ENCODE assay signal across 9 cellular contexts in genomic region chr22:30602049-30602448, GRCh38. TPM values are rescaled to one million over a fixed set of nuclear protein-coding genes. Genes with fewer than 3 reads are reported as not detected.
DNase-seq lines count a peak whose midpoint lies in the region; ATAC-seq and TF ChIP-seq lines count a peak whose summit lies in the region.
"Had no signal": no experiment of that assay in that cellular context is flagged by ENCODE, and none has a peak within 500 bp of the region (broad histone marks: within the 10 kb centered on the region; RNA-seq: fewer than 3 reads in every experiment).

No MANE protein-coding gene starts in this region.

- no peaks in the 10 kb centered on the region for H3K36me3 Mint-ChIP-seq in natural killer cell
- no peaks in the 10 kb centered on the region for H3K36me3 Mint-ChIP-seq in natural killer cell treated with Interleukin-12 subunit alpha and Interleukin-12 subunit beta and Interleukin-15 and Interleukin-18, amount 100 ng/mL, for 72 hours
- H3K36me3 Mint-ChIP-seq: T-cell had no signal

- H3K9me3 Mint-ChIP-seq in natural killer cell = no peaks in the 10 kb centered on the region
- no peaks in the 10 kb centered on the region for H3K9me3 Mint-ChIP-seq in natural killer cell treated with Interleukin-12 subunit alpha and Interleukin-12 subunit beta and Interleukin-15 and Interleukin-18, amount 100 ng/mL, for 72 hours
- H3K9me3 Mint-ChIP-seq: T-cell had no signal

- peaks cover 9 to 17% of the 10 kb centered on the region in 2 donors for H3K4me1 Mint-ChIP-seq in natural killer cell
- peaks cover 7 to 15% of the 10 kb centered on the region in 2 donors for H3K4me1 Mint-ChIP-seq in natural killer cell treated with Interleukin-12 subunit alpha and Interleukin-12 subunit beta and Interleukin-15 and Interleukin-18, amount 100 ng/mL, for 72 hours (ENCODE audit: low read depth in 2 of 2)

- ATAC-seq in natural killer cell = peak in 2 of 3 donors; percentile 27 to 43
- no peak for ATAC-seq in natural killer cell treated with Interleukin-12 subunit alpha and Interleukin-12 subunit beta and Interleukin-15 and Interleukin-18, amount 100 ng/mL, for 72 hours

- H3K4me3 ChIP-seq in choroid plexus epithelial cell (ENCODE audit: low read depth, low read length) = no peak overlapping the region

- intact Hi-C loops in natural killer cell (cut with micrococcal nuclease) = no loop called here

- no peak for DNase-seq in natural killer cell
- DNase-seq in natural killer cell treated with Interleukin-12 subunit alpha and Interleukin-12 subunit beta and Interleukin-15 and Interleukin-18, amount 100 ng/mL, for 72 hours (ENCODE audit: low spot score) = no peak
- DNase-seq in NOMO-1 treated with DMSO at 0.1 percent for 48 hours (lab: John Stamatoyannopoulos, UW; ENCODE audit: unreplicated experiment) = peak; percentile 50
- DNase-seq in choroid plexus epithelial cell (ENCODE audit: low read depth) = peak; percentile 74
- DNase-seq in superior temporal gyrus (ENCODE audit: extremely low spot score) = peak; percentile 55
- no peak for DNase-seq in NCI-H2029 treated with DMSO at 0.1 percent for 48 hours (lab: John Stamatoyannopoulos, UW)
- no peak for DNase-seq in NK-92 treated with Interleukin-12 subunit alpha and Interleukin-12 subunit beta, amount 100 ng/mL, for 24 hours (lab: John Stamatoyannopoulos, UW)
- DNase-seq in NCI-H2107 (lab: John Stamatoyannopoulos, UW) = no peak

- peak overlapping the region in 1 of 2 donors; percentile 54 for H3K27ac Mint-ChIP-seq in natural killer cell
- no peak overlapping the region for H3K27ac Mint-ChIP-seq in natural killer cell treated with Interleukin-12 subunit alpha and Interleukin-12 subunit beta and Interleukin-15 and Interleukin-18, amount 100 ng/mL, for 72 hours
- H3K27ac Mint-ChIP-seq: T-cell had no signal

- no peak for TF ChIP-seq CTCF in natural killer cell (IDR thresholded peaks at IDR 0.05)
- peak; percentile 64 for TF ChIP-seq CTCF in choroid plexus epithelial cell (conservative IDR thresholded peaks at IDR 0.05; ENCODE audit: low read depth, low read length)

- no peak overlapping the region for H3K4me3 Mint-ChIP-seq in natural killer cell
- H3K4me3 Mint-ChIP-seq in natural killer cell treated with Interleukin-12 subunit alpha and Interleukin-12 subunit beta and Interleukin-15 and Interleukin-18, amount 100 ng/mL, for 72 hours = no peak overlapping the region
- H3K4me3 Mint-ChIP-seq: T-cell had no signal

- no peaks in the 10 kb centered on the region for H3K27me3 Mint-ChIP-seq in natural killer cell (ENCODE audit: low read depth in 2 of 2)
- H3K27me3 Mint-ChIP-seq in natural killer cell treated with Interleukin-12 subunit alpha and Interleukin-12 subunit beta and Interleukin-15 and Interleukin-18, amount 100 ng/mL, for 72 hours = no peaks in the 10 kb centered on the region

RNA-seq across cellular contexts. Expression of gene TCN2, which starts 4.9 kb away (rescaled TPM):
- total RNA-seq in natural killer cell = 1 to 10 TPM in 1 of 3 donors, under 1 TPM in 2; 0.42 to 1.2 (median 0.95) TPM
- total RNA-seq in natural killer cell treated with Interleukin-12 subunit alpha and Interleukin-12 subunit beta and Interleukin-15 and Interleukin-18, amount 100 ng/mL, for 72 hours = under 1 TPM in 1 of 2 donors, not detected in 1; 0.19 TPM

RNA-seq across cellular contexts. Expression of gene PES1, which starts 10.3 kb away (rescaled TPM):
- total RNA-seq in natural killer cell = 10 to 100 TPM; 30.9 to 39.7 (median 34.9) TPM
- 100 to 1,000 TPM in 1 of 2 donors, 10 to 100 TPM in 1; 94.5 to 173 TPM for total RNA-seq in natural killer cell treated with Interleukin-12 subunit alpha and Interleukin-12 subunit beta and Interleukin-15 and Interleukin-18, amount 100 ng/mL, for 72 hours

RNA-seq across cellular contexts. Expression of gene GAL3ST1, which starts 27.6 kb away (rescaled TPM):
- total RNA-seq in natural killer cell = not detected
- total RNA-seq in natural killer cell treated with Interleukin-12 subunit alpha and Interleukin-12 subunit beta and Interleukin-15 and Interleukin-18, amount 100 ng/mL, for 72 hours = not detected

RNA-seq across cellular contexts. Expression of gene SLC35E4, which starts 33.5 kb away (rescaled TPM):
- total RNA-seq in natural killer cell = 1 to 10 TPM; 2.9 to 5.8 (median 2.9) TPM
- total RNA-seq in natural killer cell treated with Interleukin-12 subunit alpha and Interleukin-12 subunit beta and Interleukin-15 and Interleukin-18, amount 100 ng/mL, for 72 hours = 1 to 10 TPM; 3.4 to 6.8 TPM

RNA-seq across cellular contexts. Expression of gene SEC14L6, which starts 55.5 kb away (rescaled TPM):
- under 1 TPM in 2 of 3 donors, not detected in 1; 0.18 to 0.23 TPM for total RNA-seq in natural killer cell
- total RNA-seq in natural killer cell treated with Interleukin-12 subunit alpha and Interleukin-12 subunit beta and Interleukin-15 and Interleukin-18, amount 100 ng/mL, for 72 hours = not detected

Comparison
In these comparisons a context has a peak if more than half of its experiments do, and no peak if none do; other contexts are left out.
1. ATAC-seq: peak in natural killer cell (2 of 3); none in natural killer cell treated with Interleukin-12 subunit alpha and Interleukin-12 subunit beta and Interleukin-15 and Interleukin-18, amount 100 ng/mL, for 72 hours (0 of 2).
2. DNase-seq: peak in NOMO-1 treated with DMSO at 0.1 percent for 48 hours (single experiment), choroid plexus epithelial cell (single experiment) and superior temporal gyrus (single experiment); none in natural killer cell (single experiment), natural killer cell treated with Interleukin-12 subunit alpha and Interleukin-12 subunit beta and Interleukin-15 and Interleukin-18, amount 100 ng/mL, for 72 hours (single experiment), NCI-H2029 treated with DMSO at 0.1 percent for 48 hours (single experiment), NK-92 treated with Interleukin-12 subunit alpha and Interleukin-12 subunit beta, amount 100 ng/mL, for 24 hours (single experiment) and NCI-H2107 (single experiment).